ENCODE assay signal across 1 cellular context in genomic region chr7:106071999-106072714, GRCh38.
A peak's percentile ranks its signal among the peaks of the same experiment; 100 is the strongest.
TF ChIP-seq lines count a peak whose summit lies in the region.

No MANE protein-coding gene starts in this region.

TF ChIP-seq in K562, 482 proteins besides CTCF, POLR2A, EP300 and RAD21 (continued from another document and continues in another):
- peak; percentile 74 for TF ChIP-seq PBX2 (CRISPR knock-in tag; IDR thresholded peaks at IDR 0.05; ENCODE audit: low read depth)
- TF ChIP-seq PBX2 (tag; conservative IDR thresholded peaks at IDR 0.05; ENCODE audit: low read depth), result peak; percentile 100
- TF ChIP-seq BDP1 (IDR thresholded peaks at IDR 0.05; ENCODE audit: insufficient read depth, insufficient read length), result no peak
- TF ChIP-seq PHB (CRISPR knock-in tag; IDR thresholded peaks at IDR 0.05), result no peak
- TF ChIP-seq, protein P1, sequence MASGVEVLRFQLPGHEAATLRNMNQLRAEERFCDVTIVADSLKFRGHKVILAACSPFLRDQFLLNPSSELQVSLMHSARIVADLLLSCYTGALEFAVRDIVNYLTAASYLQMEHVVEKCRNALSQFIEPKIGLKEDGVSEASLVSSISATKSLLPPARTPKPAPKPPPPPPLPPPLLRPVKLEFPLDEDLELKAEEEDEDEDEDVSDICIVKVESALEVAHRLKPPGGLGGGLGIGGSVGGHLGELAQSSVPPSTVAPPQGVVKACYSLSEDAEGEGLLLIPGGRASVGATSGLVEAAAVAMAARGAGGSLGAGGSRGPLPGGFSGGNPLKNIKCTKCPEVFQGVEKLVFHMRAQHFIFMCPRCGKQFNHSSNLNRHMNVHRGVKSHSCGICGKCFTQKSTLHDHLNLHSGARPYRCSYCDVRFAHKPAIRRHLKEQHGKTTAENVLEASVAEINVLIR (CRISPR knock-in tag; IDR thresholded peaks at IDR 0.05), result no peak
- TF ChIP-seq, protein P2, sequence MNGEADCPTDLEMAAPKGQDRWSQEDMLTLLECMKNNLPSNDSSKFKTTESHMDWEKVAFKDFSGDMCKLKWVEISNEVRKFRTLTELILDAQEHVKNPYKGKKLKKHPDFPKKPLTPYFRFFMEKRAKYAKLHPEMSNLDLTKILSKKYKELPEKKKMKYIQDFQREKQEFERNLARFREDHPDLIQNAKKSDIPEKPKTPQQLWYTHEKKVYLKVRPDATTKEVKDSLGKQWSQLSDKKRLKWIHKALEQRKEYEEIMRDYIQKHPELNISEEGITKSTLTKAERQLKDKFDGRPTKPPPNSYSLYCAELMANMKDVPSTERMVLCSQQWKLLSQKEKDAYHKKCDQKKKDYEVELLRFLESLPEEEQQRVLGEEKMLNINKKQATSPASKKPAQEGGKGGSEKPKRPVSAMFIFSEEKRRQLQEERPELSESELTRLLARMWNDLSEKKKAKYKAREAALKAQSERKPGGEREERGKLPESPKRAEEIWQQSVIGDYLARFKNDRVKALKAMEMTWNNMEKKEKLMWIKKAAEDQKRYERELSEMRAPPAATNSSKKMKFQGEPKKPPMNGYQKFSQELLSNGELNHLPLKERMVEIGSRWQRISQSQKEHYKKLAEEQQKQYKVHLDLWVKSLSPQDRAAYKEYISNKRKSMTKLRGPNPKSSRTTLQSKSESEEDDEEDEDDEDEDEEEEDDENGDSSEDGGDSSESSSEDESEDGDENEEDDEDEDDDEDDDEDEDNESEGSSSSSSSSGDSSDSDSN (IDR thresholded peaks at IDR 0.05; ENCODE audit: borderline replicate concordance in 1 of 2, low read depth in 2 of 2, low read length in 2 of 2), result no peak
- no peak for TF ChIP-seq POLR3G (IDR thresholded peaks at IDR 0.05; ENCODE audit: extremely low read depth, insufficient read length, insufficient replicate concordance)
- TF ChIP-seq THAP12 (CRISPR knock-in tag; IDR thresholded peaks at IDR 0.05), result no peak
- no peak for TF ChIP-seq POLR2H (tag; IDR thresholded peaks at IDR 0.05; ENCODE audit: low read depth)
- no peak for TF ChIP-seq HNRNPL (IDR thresholded peaks at IDR 0.05; ENCODE audit: low read depth, low read length)
- no peak for TF ChIP-seq PTBP1 (IDR thresholded peaks at IDR 0.05; ENCODE audit: low read depth, low read length)
- peak; percentile 95 for TF ChIP-seq NCOR1 (IDR thresholded peaks at IDR 0.05)
- TF ChIP-seq ILF3 (IDR thresholded peaks at IDR 0.05; ENCODE audit: borderline replicate concordance), result 0 out of 2 replicates have a peak, but pooled peaks have one; percentile 25
- no peak for TF ChIP-seq SNRNP70 (optimal IDR thresholded peaks at IDR 0.05; ENCODE audit: low read depth, low read length)
- TF ChIP-seq AFF4 (CRISPR knock-in tag; IDR thresholded peaks at IDR 0.05), result no peak
- 0 out of 2 replicates have a peak, but pooled peaks have one; percentile 35 for TF ChIP-seq TCF7L2 (IDR thresholded peaks at IDR 0.05; ENCODE audit: low read depth, low read length)
- TF ChIP-seq ZNF263 (CRISPR knock-in tag; IDR thresholded peaks at IDR 0.05; ENCODE audit: borderline replicate concordance), result no peak
- TF ChIP-seq ZNF143 (CRISPR knock-in tag; IDR thresholded peaks at IDR 0.05), result no peak
- peak; percentile 96 for TF ChIP-seq PYGO2 (tag; IDR thresholded peaks at IDR 0.05)
- TF ChIP-seq TCFL5 (CRISPR knock-in tag; conservative IDR thresholded peaks at IDR 0.05), result no peak
- TF ChIP-seq GTF2F1 (IDR thresholded peaks at IDR 0.05; ENCODE audit: low read depth, low read length), result no peak
- TF ChIP-seq ZNF695 (CRISPR knock-in tag; IDR thresholded peaks at IDR 0.05), result no peak
- no peak for TF ChIP-seq ZNF165 (CRISPR knock-in tag; IDR thresholded peaks at IDR 0.05; ENCODE audit: borderline replicate concordance)
- TF ChIP-seq HMG20A (CRISPR knock-in tag; conservative IDR thresholded peaks at IDR 0.05), result no peak
- TF ChIP-seq ZNF197 (CRISPR knock-in tag; IDR thresholded peaks at IDR 0.05; ENCODE audit: low read depth), result peak; percentile 89
- peak; percentile 74; the same call in 1 of the 2 replicates for TF ChIP-seq ZNF449 (CRISPR knock-in tag; IDR thresholded peaks at IDR 0.05)
- no peak for TF ChIP-seq E2F3 (CRISPR knock-in tag; IDR thresholded peaks at IDR 0.05)
- TF ChIP-seq ZKSCAN3 (CRISPR knock-in tag; IDR thresholded peaks at IDR 0.05), result no peak
- peak; percentile 87 for TF ChIP-seq MTA3 (IDR thresholded peaks at IDR 0.05; ENCODE audit: borderline replicate concordance)
- no peak for TF ChIP-seq ZNF780A (CRISPR knock-in tag; IDR thresholded peaks at IDR 0.05)
- TF ChIP-seq ATF2 (CRISPR knock-in tag; IDR thresholded peaks at IDR 0.05), result no peak
- TF ChIP-seq KLF16 (IDR thresholded peaks at IDR 0.05), result peak; percentile 97
- no peak for TF ChIP-seq NR3C1 (CRISPR knock-in tag; IDR thresholded peaks at IDR 0.05)
- TF ChIP-seq, protein P3, sequence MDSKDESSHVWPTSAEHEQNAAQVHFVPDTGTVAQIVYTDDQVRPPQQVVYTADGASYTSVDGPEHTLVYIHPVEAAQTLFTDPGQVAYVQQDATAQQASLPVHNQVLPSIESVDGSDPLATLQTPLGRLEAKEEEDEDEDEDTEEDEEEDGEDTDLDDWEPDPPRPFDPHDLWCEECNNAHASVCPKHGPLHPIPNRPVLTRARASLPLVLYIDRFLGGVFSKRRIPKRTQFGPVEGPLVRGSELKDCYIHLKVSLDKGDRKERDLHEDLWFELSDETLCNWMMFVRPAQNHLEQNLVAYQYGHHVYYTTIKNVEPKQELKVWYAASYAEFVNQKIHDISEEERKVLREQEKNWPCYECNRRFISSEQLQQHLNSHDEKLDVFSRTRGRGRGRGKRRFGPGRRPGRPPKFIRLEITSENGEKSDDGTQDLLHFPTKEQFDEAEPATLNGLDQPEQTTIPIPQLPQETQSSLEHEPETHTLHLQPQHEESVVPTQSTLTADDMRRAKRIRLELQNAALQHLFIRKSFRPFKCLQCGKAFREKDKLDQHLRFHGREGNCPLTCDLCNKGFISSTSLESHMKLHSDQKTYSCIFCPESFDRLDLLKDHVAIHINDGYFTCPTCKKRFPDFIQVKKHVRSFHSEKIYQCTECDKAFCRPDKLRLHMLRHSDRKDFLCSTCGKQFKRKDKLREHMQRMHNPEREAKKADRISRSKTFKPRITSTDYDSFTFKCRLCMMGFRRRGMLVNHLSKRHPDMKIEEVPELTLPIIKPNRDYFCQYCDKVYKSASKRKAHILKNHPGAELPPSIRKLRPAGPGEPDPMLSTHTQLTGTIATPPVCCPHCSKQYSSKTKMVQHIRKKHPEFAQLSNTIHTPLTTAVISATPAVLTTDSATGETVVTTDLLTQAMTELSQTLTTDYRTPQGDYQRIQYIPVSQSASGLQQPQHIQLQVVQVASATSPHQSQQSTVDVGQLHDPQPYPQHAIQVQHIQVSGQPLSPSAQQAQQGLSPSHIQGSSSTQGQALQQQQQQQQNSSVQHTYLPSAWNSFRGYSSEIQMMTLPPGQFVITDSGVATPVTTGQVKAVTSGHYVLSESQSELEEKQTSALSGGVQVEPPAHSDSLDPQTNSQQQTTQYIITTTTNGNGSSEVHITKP (IDR thresholded peaks at IDR 0.05; ENCODE audit: partially characterized antibody), result peak; percentile 8
- peak; percentile 95 for TF ChIP-seq HDAC3 (IDR thresholded peaks at IDR 0.05; ENCODE audit: borderline replicate concordance, partially characterized antibody)
- TF ChIP-seq ZMIZ1 (IDR thresholded peaks at IDR 0.05; ENCODE audit: low read depth in 2 of 2, low read length in 2 of 2), result peak in 1 of 2 experiments; percentile 97; a peak in 2 of 4 replicates
